Comparison of ENCODE assay signal across 31 cellular contexts in the genomic region with DNA sequence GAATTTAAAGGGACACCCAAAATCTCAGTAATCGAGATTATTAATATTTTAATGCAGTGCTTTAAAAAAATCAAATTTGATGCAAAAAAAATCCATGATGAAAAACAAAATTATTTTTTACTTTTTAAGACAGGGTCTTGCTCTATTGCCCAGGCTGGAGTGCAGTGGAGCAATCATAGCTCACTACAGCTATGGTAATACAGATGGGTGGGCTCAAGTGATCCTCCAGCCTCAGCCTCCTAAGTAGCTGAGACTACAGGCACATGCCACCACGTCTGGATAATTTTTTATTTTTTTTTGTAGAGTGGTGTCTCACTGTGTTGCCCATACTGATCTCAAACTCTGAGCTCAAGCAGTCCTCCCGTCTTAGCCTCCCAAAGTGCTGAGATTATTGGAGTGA.
DNase-seq lines count a peak whose midpoint lies in the region; ATAC-seq, FAIRE-seq and TF ChIP-seq lines count a peak whose summit lies in the region.
"Had no signal": no experiment of that assay in that cellular context is flagged by ENCODE, and none has a peak within 500 bp of the region (broad histone marks: within the 10 kb centered on the region; RNA-seq: fewer than 3 reads in every experiment).

No MANE protein-coding gene starts in this region.

- no peak for FAIRE-seq in K562 (lab: Jason Lieb, UNC)
- FAIRE-seq: A204.1, A549, D721Med had no signal

- no peak for TF ChIP-seq CTCF in HL-60 (IDR thresholded peaks at IDR 0.05; ENCODE audit: insufficient read depth, low read length)
- TF ChIP-seq CTCF in WTC11 (IDR thresholded peaks at IDR 0.05) = no peak
- TF ChIP-seq CTCF in K562 (IDR thresholded peaks at IDR 0.05 in 2 of 3, conservative IDR thresholded peaks at IDR 0.05 in 1 of 3; ENCODE audit: insufficient read depth in 2 of 3, low read depth in 1 of 3, low read length in 3 of 3) = no peak
- TF ChIP-seq CTCF in body of pancreas (IDR thresholded peaks at IDR 0.05) = no peak
- no peak for TF ChIP-seq CTCF in CD8-positive, alpha-beta T cell (IDR thresholded peaks at IDR 0.05)

- in situ Hi-C loops in K562 (cut with MboI) = no loop called here

- H3K36me3 Mint-ChIP-seq in WTC11 = no peaks in the 10 kb centered on the region
- H3K36me3 Mint-ChIP-seq in CD8-positive, alpha-beta T cell = peaks cover 52% of the 10 kb centered on the region

- H3K4me2 ChIP-seq in K562 (ENCODE audit: insufficient read depth, low read length) = no peak overlapping the region
- H3K4me2 ChIP-seq: A549, BLaER1 had no signal

- 68% methylated on average over 3 of the region's 3 CpGs for WGBS in K562 (ENCODE audit: insufficient coverage, low coverage, missing lambda C conversion rate)
- 80 to 82% methylated on average over 3 of the region's 3 CpGs for WGBS in body of pancreas, 2 donors

- H3K4me1 Mint-ChIP-seq in WTC11 = peaks cover 43% of the 10 kb centered on the region
- H3K4me1 Mint-ChIP-seq in CD8-positive, alpha-beta T cell (ENCODE audit: low read depth) = peaks cover 4% of the 10 kb centered on the region

- no peak for TF ChIP-seq EP300 in K562 (IDR thresholded peaks at IDR 0.05; ENCODE audit: low read length)

- no peak overlapping the region; a peak in 1 of 4 replicates for H3K9ac ChIP-seq in K562 (ENCODE audit: insufficient read depth in 1 of 2, low read depth in 2 of 2, low read length in 2 of 2)
- H3K9ac ChIP-seq: BLaER1; BLaER1 treated with 17β-estradiol and CSF1 and Interleukin-3, amounts not matched to agents 10 nM and 100 nM had no signal

- H3K27ac ChIP-seq in HL-60 (replicated peaks) (peak overlapping the region; percentile 49; the same call in 1 of the 2 replicates), K562 (ENCODE audit: extremely low read depth, low read depth, low read length) (no peak overlapping the region), body of pancreas (no peak overlapping the region)
- H3K27ac ChIP-seq in CD8-positive, alpha-beta T cell (ENCODE audit: low read depth, low read length) = no peak overlapping the region
- H3K27ac ChIP-seq: 22Rv1, A549, BLaER1, C4-2B had no signal

- H3K4me3 Mint-ChIP-seq in WTC11 = no peak overlapping the region
- H3K4me3 Mint-ChIP-seq in CD8-positive, alpha-beta T cell = no peak overlapping the region
- H3K4me3 Mint-ChIP-seq: B cell; CD4-positive, alpha-beta memory T cell; CD4-positive, alpha-beta T cell; CD4-positive, CD25-positive, alpha-beta regulatory T cell; CD8-positive, alpha-beta memory T cell had no signal

- no peak for TF ChIP-seq RAD21 in K562 (CRISPR knock-in tag; conservative IDR thresholded peaks at IDR 0.05 in 1 of 2, IDR thresholded peaks at IDR 0.05 in 1 of 2)

- H4K20me1 ChIP-seq in K562 (replicated peaks; ENCODE audit: control insufficient read depth, insufficient read depth, low read length) = no peaks in the 10 kb centered on the region

- POLR2A ChIA-PET in WTC11 (lab: Charles Lee) = no interaction called here
- POLR2A ChIA-PET in K562 (lab: Yijun Ruan, JAX) = no interaction called here
- POLR2A ChIA-PET in CD8-positive, alpha-beta T cell (lab: Charles Lee) = no interaction called here

- intact Hi-C loops in K562 (cut with micrococcal nuclease) = no loop called here
- intact Hi-C loops in body of pancreas (cut with DNase I) = no loop called here
- intact Hi-C loops in CD8-positive, alpha-beta T cell (cut with DNase I, micrococcal nuclease) = no loop called here

- CTCF ChIA-PET in WTC11 (lab: Charles Lee) = interaction anchor here (1.9 kb wide), 1 partner anchor 55 kb away, joined by 5 read pairs; no protein-coding TSS in a partner anchor
- CTCF ChIA-PET in K562 (lab: Yijun Ruan, JAX; ENCODE audit: low intra/inter-chr PET ratio) = no interaction called here
- CTCF ChIA-PET in CD8-positive, alpha-beta T cell (lab: Charles Lee) = no interaction called here

- DNase-seq in HL-60 (ENCODE audit: low read depth in 1 of 2, low spot score in 1 of 2) (no peak), WTC11 (ENCODE audit: low spot score) (no peak), K562 (ENCODE audit: extremely low read depth in 1 of 4, low spot score in 3 of 4) (no peak), DMS79 treated with DMSO at 0.1 percent for 48 hours (lab: John Stamatoyannopoulos, UW) (no peak), body of pancreas (no peak)
- no peak for DNase-seq in CD8-positive, alpha-beta T cell
- DNase-seq: 8988T; ACHN; AML-193; BE2C; C1 segment of cervical spinal cord; Caco-2; Calu3; CD4-positive, alpha-beta memory T cell; CD4-positive, alpha-beta T cell; CD4-positive, CD25-positive, alpha-beta regulatory T cell; CD8-positive, alpha-beta memory T cell; DMS 273 treated with DMSO at 0.1 percent for 48 hours; DMS153; DMS53; DMS79; DND-41; EL had no signal

- H3K4me3 ChIP-seq in HL-60 (replicated peaks; ENCODE audit: insufficient read depth, low read length) = no peak overlapping the region
- no peak overlapping the region for H3K4me3 ChIP-seq in K562
- H3K4me3 ChIP-seq in body of pancreas = no peak overlapping the region
- H3K4me3 ChIP-seq in CD8-positive, alpha-beta T cell (ENCODE audit: low read depth, low read length) = no peak overlapping the region
- H3K4me3 ChIP-seq: A549; BLaER1; BLaER1 treated with 17β-estradiol and CSF1 and Interleukin-3, amounts not matched to agents 10 nM and 100 nM had no signal

- ATAC-seq in WTC11 = no peak
- ATAC-seq in K562 = no peak
- ATAC-seq in body of pancreas = no peak
- no peak for ATAC-seq in CD8-positive, alpha-beta T cell
- ATAC-seq: A549 had no signal

- no peaks in the 10 kb centered on the region for H3K9me3 ChIP-seq in K562 (replicated peaks; ENCODE audit: control insufficient read depth, insufficient read depth, low read depth, low read length)
- H3K9me3 ChIP-seq in body of pancreas = no peaks in the 10 kb centered on the region
- H3K9me3 ChIP-seq in CD8-positive, alpha-beta T cell (ENCODE audit: low read length) = no peaks in the 10 kb centered on the region
- H3K9me3 ChIP-seq: A549; BE2C; BLaER1; BLaER1 treated with 17β-estradiol and CSF1 and Interleukin-3, amounts not matched to agents 10 nM and 100 nM; Caco-2 had no signal

- H3K27me3 ChIP-seq in HL-60 (ENCODE audit: insufficient read depth, poor library complexity, severe bottlenecking) (no peaks in the 10 kb centered on the region), K562 (ENCODE audit: control insufficient read depth in 2 of 2, insufficient read depth in 2 of 2, low read length in 2 of 2) (no peaks in the 10 kb centered on the region), body of pancreas (no peaks in the 10 kb centered on the region)
- no peaks in the 10 kb centered on the region for H3K27me3 ChIP-seq in CD8-positive, alpha-beta T cell (ENCODE audit: insufficient read depth, low read length)
- H3K27me3 ChIP-seq: BE2C; BLaER1; BLaER1 treated with 17β-estradiol and CSF1 and Interleukin-3, amounts not matched to agents 10 nM and 100 nM had no signal

- H3K9me3 Mint-ChIP-seq in WTC11 = no peaks in the 10 kb centered on the region
- H3K9me3 Mint-ChIP-seq in CD8-positive, alpha-beta T cell = no peaks in the 10 kb centered on the region
- H3K9me3 Mint-ChIP-seq: CD4-positive, alpha-beta memory T cell; CD4-positive, alpha-beta T cell; CD4-positive, CD25-positive, alpha-beta regulatory T cell; CD8-positive, alpha-beta memory T cell had no signal

- H3K4me1 ChIP-seq in K562 (replicated peaks in 1 of 2; ENCODE audit: control insufficient read depth in 2 of 2, insufficient read depth in 2 of 2, low read length in 2 of 2) = no peaks in the 10 kb centered on the region; a peak in 1 of 5 replicates
- H3K4me1 ChIP-seq in body of pancreas = no peaks in the 10 kb centered on the region
- no peaks in the 10 kb centered on the region for H3K4me1 ChIP-seq in CD8-positive, alpha-beta T cell (ENCODE audit: insufficient read depth, low read length)
- H3K4me1 ChIP-seq: A549, BLaER1, Caco-2 had no signal

- no peak overlapping the region for H2AFZ ChIP-seq in K562 (ENCODE audit: low read depth, low read length)

- H3K79me2 ChIP-seq in K562 (ENCODE audit: control insufficient read depth, insufficient read depth, low read length) = no peaks in the 10 kb centered on the region

- H3K9me1 ChIP-seq in K562 (ENCODE audit: control insufficient read depth, insufficient read depth, low read length) = no peaks in the 10 kb centered on the region

- H3K27me3 Mint-ChIP-seq in WTC11 (ENCODE audit: low read depth) = no peaks in the 10 kb centered on the region
- H3K27me3 Mint-ChIP-seq in CD8-positive, alpha-beta T cell (ENCODE audit: low read depth) = no peaks in the 10 kb centered on the region
- H3K27me3 Mint-ChIP-seq: B cell; CD4-positive, alpha-beta memory T cell; CD4-positive, alpha-beta T cell; CD4-positive, CD25-positive, alpha-beta regulatory T cell; CD8-positive, alpha-beta memory T cell had no signal

- H3K27ac Mint-ChIP-seq in WTC11 = no peak overlapping the region
- H3K27ac Mint-ChIP-seq in CD8-positive, alpha-beta T cell = no peak overlapping the region
- H3K27ac Mint-ChIP-seq: B cell; CD4-positive, alpha-beta T cell had no signal

- H3K36me3 ChIP-seq in K562 (ENCODE audit: control insufficient read depth, insufficient read depth, low read length) = no peaks in the 10 kb centered on the region; the same call in 2 of the 3 replicates
- H3K36me3 ChIP-seq in body of pancreas (replicated peaks in 1 of 2; ENCODE audit: insufficient read depth in 1 of 2, low read depth in 2 of 2) = no peaks in the 10 kb centered on the region
- H3K36me3 ChIP-seq in CD8-positive, alpha-beta T cell (ENCODE audit: insufficient read depth, low read length) = no peaks in the 10 kb centered on the region
- H3K36me3 ChIP-seq: BE2C had no signal

- no peak for TF ChIP-seq POLR2A in K562 (conservative IDR thresholded peaks at IDR 0.05)
- TF ChIP-seq POLR2A in body of pancreas (IDR thresholded peaks at IDR 0.05) = no peak

- BruUV-seq in K562 (replicated peaks; lab: Mats Ljungman, UMichigan) = no TSS peak

TF ChIP-seq in K562, 482 proteins besides CTCF, POLR2A, EP300 and RAD21 (continues in another document):
- peak; percentile 72 for TF ChIP-seq ZNF121 (CRISPR knock-in tag; conservative IDR thresholded peaks at IDR 0.05)
